1 cellular context compared by ENCODE assay signal in genomic region chr17:1714980-1715802, GRCh38.
TF ChIP-seq lines count a peak whose summit lies in the region.

No MANE protein-coding gene starts in this region.

TF ChIP-seq in HepG2, 621 proteins besides CTCF, POLR2A, EP300 and RAD21 (continues in another document):
- TF ChIP-seq ZNF501 (CRISPR knock-in tag; IDR thresholded peaks at IDR 0.05) (no peak), HNRNPK (IDR thresholded peaks at IDR 0.05; ENCODE audit: low read depth, low read length, poor library complexity, severe bottlenecking) (no peak), HOXA3 (CRISPR knock-in tag; IDR thresholded peaks at IDR 0.05) (peak; percentile 17; the same call in 1 of the 2 replicates), MIXL1 (CRISPR knock-in tag; IDR thresholded peaks at IDR 0.05) (no peak), HOXA7 (CRISPR knock-in tag; IDR thresholded peaks at IDR 0.05) (no peak), ZNF362 (CRISPR knock-in tag; IDR thresholded peaks at IDR 0.05; ENCODE audit: borderline replicate concordance) (no peak), ZKSCAN1 (IDR thresholded peaks at IDR 0.05; ENCODE audit: low read length) (no peak), THYN1 (CRISPR knock-in tag; IDR thresholded peaks at IDR 0.05; ENCODE audit: borderline replicate concordance, low read depth) (0 out of 2 replicates have a peak, but pooled peaks have one; percentile 33), GTF3A (CRISPR knock-in tag; conservative IDR thresholded peaks at IDR 0.05) (0 out of 2 replicates have a peak, but pooled peaks have one; percentile 36), ARNTL (CRISPR knock-in tag; IDR thresholded peaks at IDR 0.05) (0 out of 2 replicates have a peak, but pooled peaks have one; percentile 10), ZBTB4 (CRISPR knock-in tag; IDR thresholded peaks at IDR 0.05; ENCODE audit: borderline replicate concordance) (0 out of 2 replicates have a peak, but pooled peaks have one; percentile 51), GPN1 (CRISPR knock-in tag; IDR thresholded peaks at IDR 0.05; ENCODE audit: borderline replicate concordance) (no peak), ZNF567 (CRISPR knock-in tag; IDR thresholded peaks at IDR 0.05; ENCODE audit: borderline replicate concordance) (no peak), JUND (CRISPR knock-in tag; IDR thresholded peaks at IDR 0.05) (no peak), ZNF546 (CRISPR knock-in tag; conservative IDR thresholded peaks at IDR 0.05) (no peak), SNAPC2 (CRISPR knock-in tag; IDR thresholded peaks at IDR 0.05) (no peak), ZNF468 (CRISPR knock-in tag; IDR thresholded peaks at IDR 0.05) (no peak), RNF219 (CRISPR knock-in tag; IDR thresholded peaks at IDR 0.05) (0 out of 2 replicates have a peak, but pooled peaks have one; percentile 30), GPBP1L1 (CRISPR knock-in tag; IDR thresholded peaks at IDR 0.05) (no peak), ZNF530 (CRISPR knock-in tag; IDR thresholded peaks at IDR 0.05; ENCODE audit: low read depth) (no peak), ZNF44 (CRISPR knock-in tag; IDR thresholded peaks at IDR 0.05) (no peak), SNRNP70 (IDR thresholded peaks at IDR 0.05; ENCODE audit: low read depth, low read length) (no peak), MTA1 (CRISPR knock-in tag; IDR thresholded peaks at IDR 0.05; ENCODE audit: borderline replicate concordance) (0 out of 2 replicates have a peak, but pooled peaks have one; percentile 20), ZBTB49 (CRISPR knock-in tag; IDR thresholded peaks at IDR 0.05; ENCODE audit: borderline replicate concordance) (no peak), POLR2AphosphoS5 (IDR thresholded peaks at IDR 0.05; ENCODE audit: low read depth, low read length) (no peak), ZNF512B (CRISPR knock-in tag; IDR thresholded peaks at IDR 0.05; ENCODE audit: borderline replicate concordance) (no peak), RORA (CRISPR knock-in tag; IDR thresholded peaks at IDR 0.05) (no peak), EEA1 (CRISPR knock-in tag; IDR thresholded peaks at IDR 0.05; ENCODE audit: borderline replicate concordance) (no peak), GTF2F1 (IDR thresholded peaks at IDR 0.05; ENCODE audit: low read length) (no peak), EHMT2 (IDR thresholded peaks at IDR 0.05; ENCODE audit: borderline replicate concordance, low read depth, low read length) (no peak), ZBTB34 (CRISPR knock-in tag; IDR thresholded peaks at IDR 0.05) (0 out of 2 replicates have a peak, but pooled peaks have one; percentile 37), SMAD1 (CRISPR knock-in tag; IDR thresholded peaks at IDR 0.05; ENCODE audit: borderline replicate concordance, low read depth) (no peak), GZF1 (CRISPR knock-in tag; IDR thresholded peaks at IDR 0.05) (no peak), SKI (IDR thresholded peaks at IDR 0.05; ENCODE audit: partially characterized antibody) (peak; percentile 17), ASH2L (IDR thresholded peaks at IDR 0.05; ENCODE audit: insufficient read length, low read depth, low read length) (peak; percentile 66), HNF1A (IDR thresholded peaks at IDR 0.05; ENCODE audit: low read depth) (no peak), HNF1A (CRISPR knock-in tag; IDR thresholded peaks at IDR 0.05; ENCODE audit: borderline replicate concordance) (no peak), NFYC (CRISPR knock-in tag; IDR thresholded peaks at IDR 0.05) (no peak), KLF9 (CRISPR knock-in tag; IDR thresholded peaks at IDR 0.05; ENCODE audit: low read depth) (no peak), HHEX (CRISPR knock-in tag; IDR thresholded peaks at IDR 0.05) (no peak), PPARG (CRISPR knock-in tag; conservative IDR thresholded peaks at IDR 0.05) (no peak), ZNF276 (CRISPR knock-in tag; IDR thresholded peaks at IDR 0.05; ENCODE audit: low read depth) (no peak)
